In the genomic region with DNA sequence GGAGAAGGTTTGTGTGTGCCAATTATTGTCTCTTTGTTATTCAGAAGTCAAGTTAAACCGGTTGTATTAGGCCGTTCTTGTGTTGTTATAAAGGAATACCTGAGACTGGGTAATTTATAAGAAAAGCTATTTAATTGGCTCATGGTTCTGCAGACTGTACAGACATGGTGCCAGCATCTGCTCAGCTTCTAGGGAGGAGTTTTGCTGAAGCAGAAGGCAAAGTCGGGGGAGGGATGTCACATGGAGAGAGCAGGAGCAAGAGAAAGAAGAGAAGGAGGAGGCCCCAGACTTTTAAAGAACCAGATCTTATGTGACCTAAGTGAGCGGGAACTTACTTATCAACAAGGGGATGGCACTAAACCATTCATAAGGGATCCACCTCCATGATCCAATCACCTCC, we compare ENCODE assay signal across 18 cellular contexts.
"Had no signal": no experiment of that assay in that cellular context is flagged by ENCODE, and none has a peak within 500 bp of the region (broad histone marks: within the 10 kb centered on the region; RNA-seq: fewer than 3 reads in every experiment).

No MANE protein-coding gene starts in this region.

- H3K36me3 Mint-ChIP-seq: naive thymus-derived CD4-positive, alpha-beta T cell; stimulated activated memory B cell treated with anti-CD40 and anti-IgM and Interleukin-4, amounts not matched to agents 10 μg/mL and 1 μg/mL and 100 μg/mL, for 72 hours had no signal

- H3K4me2 ChIP-seq: hepatocyte had no signal

- H2AFZ ChIP-seq: hepatocyte had no signal

- H3K9me3 ChIP-seq: mucosa of descending colon had no signal

- H3K27ac ChIP-seq: cardiac muscle cell, dorsolateral prefrontal cortex, hepatocyte, tibial artery had no signal

- H3K27ac Mint-ChIP-seq: endodermal cell; naive thymus-derived CD4-positive, alpha-beta T cell; stimulated activated memory B cell treated with anti-CD40 and anti-IgM and Interleukin-4, amounts not matched to agents 10 μg/mL and 1 μg/mL and 100 μg/mL, for 72 hours had no signal

- H3K79me2 ChIP-seq: hepatocyte had no signal

- H3K4me3 Mint-ChIP-seq: activated T-cell treated with anti-CD3 and anti-CD28 coated beads, Interleukin-2, amount 50 U/mL, for 4 hours; endodermal cell; naive thymus-derived CD4-positive, alpha-beta T cell; stimulated activated memory B cell treated with anti-CD40 and anti-IgM and Interleukin-4, amounts not matched to agents 10 μg/mL and 1 μg/mL and 100 μg/mL, for 72 hours had no signal

- H3K4me3 ChIP-seq: cardiac muscle cell, dorsolateral prefrontal cortex, hepatocyte, mucosa of descending colon, tibial artery had no signal

- H3K27me3 ChIP-seq: cardiac muscle cell, dorsolateral prefrontal cortex, hepatocyte, tibial artery had no signal

- DNase-seq: activated CD4-positive, alpha-beta T cell treated with anti-CD3 and anti-CD28 coated beads for 1 hour; activated CD4-positive, alpha-beta T cell treated with anti-CD3 and anti-CD28 coated beads, Interleukin-2, amount 50 U/mL, for 48 hours; activated effector memory CD4-positive, alpha-beta T cell treated with Interleukin-2 at 50 U/mL for 16 hours; activated naive CD4-positive, alpha-beta T cell treated with anti-CD3 and anti-CD28 coated beads, Interleukin-2, amount 50 U/mL, for 16 hours; activated T-cell treated with anti-CD3 and anti-CD28 coated beads, Interleukin-2, amount 50 U/mL, for 4 hours; dorsolateral prefrontal cortex; endodermal cell; erythroblast; islet precursor cell; mucosa of descending colon; naive thymus-derived CD4-positive, alpha-beta T cell; posterior cingulate gyrus; stimulated activated CD4-positive, alpha-beta T cell treated with anti-CD3 and anti-CD28 coated beads, Interleukin-2, amount 100 ng/mL, for 48 hours; T-helper 9 cell; tibial artery had no signal

- H3K4me1 ChIP-seq: tibial artery had no signal

- H3K4me1 Mint-ChIP-seq: stimulated activated memory B cell treated with anti-CD40 and anti-IgM and Interleukin-4, amounts not matched to agents 10 μg/mL and 1 μg/mL and 100 μg/mL, for 72 hours had no signal

- H3K27me3 Mint-ChIP-seq: naive thymus-derived CD4-positive, alpha-beta T cell; stimulated activated memory B cell treated with anti-CD40 and anti-IgM and Interleukin-4, amounts not matched to agents 10 μg/mL and 1 μg/mL and 100 μg/mL, for 72 hours had no signal

- H3K36me3 ChIP-seq: cardiac muscle cell, tibial artery had no signal
